ENCODE assay signal across 22 cellular contexts in genomic region chr14:47919994-47920393, GRCh38.
DNase-seq lines count a peak whose midpoint lies in the region; ATAC-seq, FAIRE-seq and TF ChIP-seq lines count a peak whose summit lies in the region.
"Had no signal": no experiment of that assay in that cellular context is flagged by ENCODE, and none has a peak within 500 bp of the region (broad histone marks: within the 10 kb centered on the region; RNA-seq: fewer than 3 reads in every experiment).

No MANE protein-coding gene starts in this region.

- H4K8ac ChIP-seq in trophoblast cell (ENCODE audit: low read depth, low read length): no peak overlapping the region

- H3K36me3 Mint-ChIP-seq in effector memory CD8-positive, alpha-beta T cell (ENCODE audit: insufficient read depth): no peaks in the 10 kb centered on the region
- H3K36me3 Mint-ChIP-seq: CD14-positive monocyte; CD8-positive, alpha-beta T cell had no signal

- H3K27me3 Mint-ChIP-seq in stimulated activated naive CD8-positive, alpha-beta T cell treated with anti-CD3 and anti-CD28 coated beads, Interleukin-15, amount 100 ng/mL, for 72 hours: no peaks in the 10 kb centered on the region
- no peaks in the 10 kb centered on the region for H3K27me3 Mint-ChIP-seq in effector memory CD8-positive, alpha-beta T cell
- H3K27me3 Mint-ChIP-seq: B cell had no signal

- no peaks in the 10 kb centered on the region for H4K20me1 ChIP-seq in mammary epithelial cell (ENCODE audit: insufficient read depth, low read length)

- H3K4me1 Mint-ChIP-seq in stimulated activated naive CD8-positive, alpha-beta T cell treated with anti-CD3 and anti-CD28 coated beads, Interleukin-15, amount 100 ng/mL, for 72 hours: no peaks in the 10 kb centered on the region
- no peaks in the 10 kb centered on the region for H3K4me1 Mint-ChIP-seq in effector memory CD8-positive, alpha-beta T cell (ENCODE audit: low read depth in 2 of 2)
- H3K4me1 Mint-ChIP-seq: CD14-positive monocyte, H9 had no signal

- H3K79me2 ChIP-seq in trophoblast cell (ENCODE audit: control insufficient read depth, insufficient read depth, low read length, poor library complexity) (no peaks in the 10 kb centered on the region), mammary epithelial cell (ENCODE audit: insufficient read depth, low read length) (no peaks in the 10 kb centered on the region)

- WGBS in trophoblast cell (ENCODE audit: extremely low coverage, insufficient coverage, insufficient read length): no CpG with 5 or more reads among the region's 6 CpGs
- WGBS in mammary epithelial cell (ENCODE audit: low coverage, missing lambda C conversion rate): 76% methylated on average over 5 of the region's 6 CpGs

- no peak overlapping the region for H3K14ac ChIP-seq in trophoblast cell (ENCODE audit: low read length)

- H3K4ac ChIP-seq in trophoblast cell (ENCODE audit: low read depth, low read length): no peak overlapping the region

- H3K36me3 ChIP-seq in BE2C (no peaks in the 10 kb centered on the region), kidney (ENCODE audit: control insufficient read depth in 1 of 2, insufficient read depth in 2 of 2, low read length in 2 of 2) (no peaks in the 10 kb centered on the region), trophoblast cell (ENCODE audit: control insufficient read depth in 1 of 2, insufficient read depth in 2 of 2, low read length in 2 of 2) (no peaks in the 10 kb centered on the region), mammary epithelial cell (ENCODE audit: insufficient read depth, low read length) (no peaks in the 10 kb centered on the region)

- H2AK5ac ChIP-seq in trophoblast cell (ENCODE audit: low read length): no peak overlapping the region

- H4K12ac ChIP-seq in trophoblast cell (ENCODE audit: low read depth, low read length): no peak overlapping the region

- H3K9me3 ChIP-seq in BE2C (no peaks in the 10 kb centered on the region), kidney (ENCODE audit: control insufficient read depth in 1 of 2, low read length in 2 of 2) (peaks cover 0 to 3% of the 10 kb centered on the region in 2 donors), trophoblast cell (ENCODE audit: insufficient read depth, low read depth, low read length) (no peaks in the 10 kb centered on the region), mammary epithelial cell (replicated peaks; ENCODE audit: insufficient read depth, low read length) (peaks cover 16% of the 10 kb centered on the region)

- H3K18ac ChIP-seq in trophoblast cell (ENCODE audit: low read length): no peak overlapping the region

- H3K4me2 ChIP-seq in trophoblast cell (ENCODE audit: low read length): no peak overlapping the region
- no peak overlapping the region for H3K4me2 ChIP-seq in mammary epithelial cell (ENCODE audit: insufficient read depth, low read depth, low read length)

- no peak overlapping the region for H2BK120ac ChIP-seq in trophoblast cell (ENCODE audit: insufficient read depth, low read length, poor library complexity)

- H2BK5ac ChIP-seq in trophoblast cell (ENCODE audit: low read depth, low read length, poor library complexity): no peak overlapping the region

- FAIRE-seq in kidney (lab: Jason Lieb, UNC): no peak
- FAIRE-seq: A204.1, D721Med, GM12892 had no signal

- H3K4me3 Mint-ChIP-seq in stimulated activated naive CD8-positive, alpha-beta T cell treated with anti-CD3 and anti-CD28 coated beads, Interleukin-15, amount 100 ng/mL, for 72 hours: no peak overlapping the region
- no peak overlapping the region for H3K4me3 Mint-ChIP-seq in effector memory CD8-positive, alpha-beta T cell
- H3K4me3 Mint-ChIP-seq: B cell; CD14-positive monocyte; CD8-positive, alpha-beta T cell; H9 had no signal

- peaks cover 0 to 14% of the 10 kb centered on the region in 2 donors for H3K9me3 Mint-ChIP-seq in stimulated activated naive CD8-positive, alpha-beta T cell treated with anti-CD3 and anti-CD28 coated beads, Interleukin-15, amount 100 ng/mL, for 72 hours
- H3K9me3 Mint-ChIP-seq in effector memory CD8-positive, alpha-beta T cell: peaks cover 0 to 7% of the 10 kb centered on the region in 2 donors
- H3K9me3 Mint-ChIP-seq: CD14-positive monocyte, H9 had no signal

- intact Hi-C loops in kidney (cut with DNase I) (no loop called here), mammary epithelial cell (cut with micrococcal nuclease) (no loop called here)

- no peak for ATAC-seq in stimulated activated naive CD8-positive, alpha-beta T cell treated with anti-CD3 and anti-CD28 coated beads, Interleukin-15, amount 100 ng/mL, for 72 hours
- ATAC-seq in effector memory CD8-positive, alpha-beta T cell (replicated peaks): no peak
- ATAC-seq: CD8-positive, alpha-beta T cell had no signal

- TF ChIP-seq CTCF in BE2C (IDR thresholded peaks at IDR 0.05; ENCODE audit: low read depth, low read length) (no peak), kidney (IDR thresholded peaks at IDR 0.05; ENCODE audit: borderline replicate concordance, extremely low read depth, insufficient read depth) (no peak), mammary epithelial cell (conservative IDR thresholded peaks at IDR 0.05 in 1 of 2, IDR thresholded peaks at IDR 0.05 in 1 of 2; ENCODE audit: extremely low read depth in 1 of 2, insufficient read depth in 1 of 2, low read depth in 1 of 2, low read length in 2 of 2) (no peak)

- dilution Hi-C loops in mammary epithelial cell (cut with HindIII; ENCODE audit: low sequenced_read_pairs): no loop called here

- no TSS peak for BruUV-seq in mammary epithelial cell (replicated peaks; lab: Mats Ljungman, UMichigan)

- no peaks in the 10 kb centered on the region for H3K79me1 ChIP-seq in trophoblast cell (ENCODE audit: low read length)

- peak; percentile 42 for DNase-seq in BE2C
- peak; percentile 16 for DNase-seq in M059J (ENCODE audit: low read depth)
- DNase-seq in kidney: peak; percentile 37
- DNase-seq in trophoblast cell: no peak
- no peak for DNase-seq in stimulated activated naive CD8-positive, alpha-beta T cell treated with anti-CD3 and anti-CD28 coated beads, Interleukin-15, amount 100 ng/mL, for 72 hours
- DNase-seq in mammary epithelial cell: no peak
- no peak for DNase-seq in effector memory CD8-positive, alpha-beta T cell
- no peak for DNase-seq in 8988T
- DNase-seq: CD8-positive, alpha-beta T cell; COR-L47; DMS153; DMS79 treated with DMSO at 0.1 percent for 48 hours; EL; GDM1; GOT3; H9 had no signal

- H3K27me3 ChIP-seq in BE2C (no peaks in the 10 kb centered on the region), trophoblast cell (ENCODE audit: insufficient read depth, low read length) (no peaks in the 10 kb centered on the region), mammary epithelial cell (ENCODE audit: insufficient read depth, low read length) (no peaks in the 10 kb centered on the region)

- H3K23ac ChIP-seq in trophoblast cell (ENCODE audit: low read length): no peak overlapping the region

- H4K91ac ChIP-seq in trophoblast cell (ENCODE audit: low read depth, low read length): no peak overlapping the region

- in situ Hi-C loops in mammary epithelial cell (cut with MboI; ENCODE audit: low sequenced_read_pairs in 2 of 2): loop anchor here in 1 of 2 donors (25.0 kb wide), 1 partner anchor 467 kb away; no protein-coding TSS in a partner anchor

- H2AFZ ChIP-seq in trophoblast cell (ENCODE audit: insufficient read depth, low read length, poor library complexity): no peak overlapping the region
- H2AFZ ChIP-seq in mammary epithelial cell (ENCODE audit: low read depth, low read length): no peak overlapping the region

- H3K4me3 ChIP-seq in BE2C (ENCODE audit: low read depth, low read length) (no peak overlapping the region), kidney (ENCODE audit: low read length in 2 of 2) (no peak overlapping the region), trophoblast cell (ENCODE audit: low read depth, low read length) (no peak overlapping the region), mammary epithelial cell (replicated peaks in 1 of 3; ENCODE audit: insufficient read depth in 1 of 3, low read depth in 2 of 3, low read length in 3 of 3) (no peak overlapping the region)

- H3K4me1 ChIP-seq in BE2C (0 out of 2 replicates have a peak, but pooled peaks cover 3% of the 10 kb centered on the region), kidney (ENCODE audit: control insufficient read depth in 1 of 2, insufficient read depth in 1 of 2, low read depth in 1 of 2, low read length in 2 of 2) (no peaks in the 10 kb centered on the region), trophoblast cell (ENCODE audit: control insufficient read depth in 1 of 2, insufficient read depth in 2 of 2, low read length in 2 of 2) (no peaks in the 10 kb centered on the region), mammary epithelial cell (ENCODE audit: insufficient read depth, low read length) (no peaks in the 10 kb centered on the region)

- CTCF ChIA-PET in mammary epithelial cell (lab: Charles Lee; ENCODE audit: low non-redundant PET): no interaction called here

- no peak overlapping the region for H3K9ac ChIP-seq in kidney (ENCODE audit: low read length in 2 of 2)
- peak overlapping the region; percentile 46 for H3K9ac ChIP-seq in trophoblast cell (ENCODE audit: low read length)
- no peak overlapping the region for H3K9ac ChIP-seq in mammary epithelial cell (ENCODE audit: insufficient read depth, low read length)

- no peak overlapping the region for H3K27ac Mint-ChIP-seq in stimulated activated naive CD8-positive, alpha-beta T cell treated with anti-CD3 and anti-CD28 coated beads, Interleukin-15, amount 100 ng/mL, for 72 hours
- no peak overlapping the region for H3K27ac Mint-ChIP-seq in effector memory CD8-positive, alpha-beta T cell
- H3K27ac Mint-ChIP-seq: B cell; CD14-positive monocyte; CD8-positive, alpha-beta T cell; H9 had no signal

- H3K27ac ChIP-seq in kidney (ENCODE audit: low read depth in 2 of 2, low read length in 2 of 2): no peak overlapping the region
- no peak overlapping the region for H3K27ac ChIP-seq in trophoblast cell (ENCODE audit: low read depth, low read length)
- no peak overlapping the region for H3K27ac ChIP-seq in mammary epithelial cell (ENCODE audit: insufficient read depth, low read depth, low read length)
- H3K27ac ChIP-seq: HL-60 had no signal

- H2BK12ac ChIP-seq in trophoblast cell (ENCODE audit: low read length): no peak overlapping the region

Comparison
In these comparisons a context has a peak if more than half of its experiments do, and no peak if none do; other contexts are left out.
1. DNase-seq: peak in BE2C (single experiment), M059J (single experiment) and kidney (single experiment); none in trophoblast cell (0 of 2), stimulated activated naive CD8-positive, alpha-beta T cell treated with anti-CD3 and anti-CD28 coated beads, Interleukin-15, amount 100 ng/mL, for 72 hours (0 of 2), mammary epithelial cell (single experiment), effector memory CD8-positive, alpha-beta T cell (0 of 3) and 8988T (single experiment).